In genomic region chr11:72647882-72648281, GRCh38 we compare ENCODE assay signal across 17 cellular contexts.
"Had no signal": no experiment of that assay in that cellular context is flagged by ENCODE, and none has a peak within 500 bp of the region (broad histone marks: within the 10 kb centered on the region; RNA-seq: fewer than 3 reads in every experiment).

No MANE protein-coding gene starts in this region.

- FAIRE-seq: frontal cortex had no signal

- H3K36me3 ChIP-seq: colonic mucosa, heart right ventricle, lower lobe of right lung, neutrophil, sigmoid colon, stomach had no signal

- H3K27me3 ChIP-seq: colonic mucosa, sigmoid colon had no signal

- H3K9me3 ChIP-seq: colonic mucosa, heart right ventricle, lower lobe of right lung, neutrophil, sigmoid colon, stomach had no signal

- DNase-seq: colonic mucosa; dermis blood vessel endothelial cell; heart right ventricle; islet precursor cell; lower lobe of right lung; midbrain; posterior cingulate gyrus; sigmoid colon; stimulated activated CD4-positive, alpha-beta T cell treated with anti-CD3 and anti-CD28 coated beads, Interleukin-2, amount 100 ng/mL, for 24 hours; stimulated activated CD4-positive, alpha-beta T cell treated with anti-CD3 and anti-CD28 coated beads, Interleukin-4, amount 100 ng/mL, for 4 hours; stimulated activated naive CD4-positive, alpha-beta T cell; stomach; substantia nigra; trophoblast cell had no signal

- H3K4me3 ChIP-seq: colonic mucosa, heart right ventricle, lower lobe of right lung, sigmoid colon, skin epidermis, stomach had no signal

- H3K27ac ChIP-seq: colonic mucosa, heart right ventricle, lower lobe of right lung, neutrophil, sigmoid colon, skin epidermis, stomach had no signal
